5 cellular contexts compared by ENCODE assay signal in the genomic region with DNA sequence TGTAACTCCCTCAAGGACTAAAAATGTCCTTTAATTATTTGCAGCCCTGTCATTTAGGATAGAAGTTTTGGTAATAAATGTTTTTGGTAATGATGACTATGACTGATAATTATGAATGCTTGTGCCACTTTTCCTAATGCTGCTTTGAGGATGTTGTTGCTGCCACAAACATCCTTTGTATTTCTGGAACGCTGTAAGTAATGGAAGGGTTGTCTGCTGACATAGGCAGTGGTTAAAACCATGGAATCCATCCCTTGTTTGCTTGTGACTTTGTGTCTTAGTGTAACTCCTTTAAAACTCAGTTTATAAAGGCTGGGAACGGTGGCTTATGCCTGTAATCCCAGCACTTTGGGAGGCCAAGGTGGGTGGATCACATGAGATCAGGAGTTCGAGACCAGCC.
"Had no signal": no experiment of that assay in that cellular context is flagged by ENCODE, and none has a peak within 500 bp of the region (broad histone marks: within the 10 kb centered on the region; RNA-seq: fewer than 3 reads in every experiment).

No MANE protein-coding gene starts in this region.

- DNase-seq: GM23248, GOT3, H7, HFFc6, KG1 had no signal
